Comparison of ENCODE assay signal across 1 cellular context in the genomic region with DNA sequence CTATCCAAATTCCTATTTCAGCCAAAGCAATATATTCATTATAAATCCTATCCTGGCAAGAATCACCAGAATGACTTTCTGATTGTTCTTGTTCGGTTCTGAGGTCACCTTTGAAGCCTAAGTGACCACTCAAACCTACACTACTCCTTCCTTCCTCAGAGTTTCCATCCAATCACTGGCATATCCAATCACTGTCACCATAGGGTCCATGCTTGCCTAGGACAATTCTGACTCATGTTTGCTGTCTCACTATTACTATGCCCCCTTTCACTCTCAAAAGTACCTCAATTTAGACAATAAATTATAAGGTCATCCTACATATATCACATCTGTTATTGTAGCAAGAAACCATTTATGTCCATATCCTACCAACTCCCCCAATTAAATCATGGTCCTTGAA.
TF ChIP-seq lines count a peak whose summit lies in the region.

No MANE protein-coding gene starts in this region.

TF ChIP-seq in GM12878, 131 proteins besides CTCF, POLR2A, EP300 and RAD21 (continued from another document):
- TF ChIP-seq JUNB (IDR thresholded peaks at IDR 0.05) (peak; percentile 85), JUND (IDR thresholded peaks at IDR 0.05; ENCODE audit: low read depth, low read length) (no peak), CREM (IDR thresholded peaks at IDR 0.05; ENCODE audit: low read depth) (no peak; the same call in 1 of the 2 replicates), BCL11A (IDR thresholded peaks at IDR 0.05; ENCODE audit: low read depth, low read length) (0 out of 2 replicates have a peak, but pooled peaks have one; percentile 22), STAT1 (conservative IDR thresholded peaks at IDR 0.05) (no peak), SMARCA5 (IDR thresholded peaks at IDR 0.05) (no peak), FOXK2 (IDR thresholded peaks at IDR 0.05) (no peak), MEF2A (IDR thresholded peaks at IDR 0.05; ENCODE audit: insufficient read depth, low read depth, low read length) (no peak), RAD51 (IDR thresholded peaks at IDR 0.05) (no peak), KAT2A (conservative IDR thresholded peaks at IDR 0.05; ENCODE audit: control insufficient read depth, low read depth, low read length) (no peak), EED (IDR thresholded peaks at IDR 0.05; ENCODE audit: low read depth) (peak; percentile 75), TARDBP (IDR thresholded peaks at IDR 0.05; ENCODE audit: borderline replicate concordance) (no peak), IKZF1 (conservative IDR thresholded peaks at IDR 0.05) (no peak), IRF4 (IDR thresholded peaks at IDR 0.05; ENCODE audit: low read depth, low read length) (peak; percentile 30; the same call in 1 of the 2 replicates), NBN (IDR thresholded peaks at IDR 0.05) (no peak), SMAD1 (IDR thresholded peaks at IDR 0.05; ENCODE audit: low read depth, partially characterized antibody) (no peak), MTA2 (IDR thresholded peaks at IDR 0.05; ENCODE audit: low read depth) (no peak), GATAD2B (conservative IDR thresholded peaks at IDR 0.05; ENCODE audit: low read depth) (no peak), YY1 (IDR thresholded peaks at IDR 0.05; ENCODE audit: low read depth, low read length) (no peak), ZZZ3 (IDR thresholded peaks at IDR 0.05; ENCODE audit: control insufficient read depth, insufficient read length, low read depth) (no peak), POLR2AphosphoS2 (IDR thresholded peaks at IDR 0.05; ENCODE audit: low read depth, low read length) (no peak), ZNF384 (IDR thresholded peaks at IDR 0.05; ENCODE audit: borderline replicate concordance, low read depth, low read length) (no peak), NR2C2 (IDR thresholded peaks at IDR 0.05; ENCODE audit: borderline replicate concordance, control insufficient read depth, insufficient read length, low read depth) (no peak)
- TF ChIP-seq, protein P1, sequence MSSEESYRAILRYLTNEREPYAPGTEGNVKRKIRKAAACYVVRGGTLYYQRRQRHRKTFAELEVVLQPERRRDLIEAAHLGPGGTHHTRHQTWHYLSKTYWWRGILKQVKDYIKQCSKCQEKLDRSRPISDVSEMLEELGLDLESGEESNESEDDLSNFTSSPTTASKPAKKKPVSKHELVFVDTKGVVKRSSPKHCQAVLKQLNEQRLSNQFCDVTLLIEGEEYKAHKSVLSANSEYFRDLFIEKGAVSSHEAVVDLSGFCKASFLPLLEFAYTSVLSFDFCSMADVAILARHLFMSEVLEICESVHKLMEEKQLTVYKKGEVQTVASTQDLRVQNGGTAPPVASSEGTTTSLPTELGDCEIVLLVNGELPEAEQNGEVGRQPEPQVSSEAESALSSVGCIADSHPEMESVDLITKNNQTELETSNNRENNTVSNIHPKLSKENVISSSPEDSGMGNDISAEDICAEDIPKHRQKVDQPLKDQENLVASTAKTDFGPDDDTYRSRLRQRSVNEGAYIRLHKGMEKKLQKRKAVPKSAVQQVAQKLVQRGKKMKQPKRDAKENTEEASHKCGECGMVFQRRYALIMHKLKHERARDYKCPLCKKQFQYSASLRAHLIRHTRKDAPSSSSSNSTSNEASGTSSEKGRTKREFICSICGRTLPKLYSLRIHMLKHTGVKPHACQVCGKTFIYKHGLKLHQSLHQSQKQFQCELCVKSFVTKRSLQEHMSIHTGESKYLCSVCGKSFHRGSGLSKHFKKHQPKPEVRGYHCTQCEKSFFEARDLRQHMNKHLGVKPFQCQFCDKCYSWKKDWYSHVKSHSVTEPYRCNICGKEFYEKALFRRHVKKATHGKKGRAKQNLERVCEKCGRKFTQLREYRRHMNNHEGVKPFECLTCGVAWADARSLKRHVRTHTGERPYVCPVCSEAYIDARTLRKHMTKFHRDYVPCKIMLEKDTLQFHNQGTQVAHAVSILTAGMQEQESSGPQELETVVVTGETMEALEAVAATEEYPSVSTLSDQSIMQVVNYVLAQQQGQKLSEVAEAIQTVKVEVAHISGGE (CRISPR knock-in tag; IDR thresholded peaks at IDR 0.05), result no peak
- TF ChIP-seq, protein P2, sequence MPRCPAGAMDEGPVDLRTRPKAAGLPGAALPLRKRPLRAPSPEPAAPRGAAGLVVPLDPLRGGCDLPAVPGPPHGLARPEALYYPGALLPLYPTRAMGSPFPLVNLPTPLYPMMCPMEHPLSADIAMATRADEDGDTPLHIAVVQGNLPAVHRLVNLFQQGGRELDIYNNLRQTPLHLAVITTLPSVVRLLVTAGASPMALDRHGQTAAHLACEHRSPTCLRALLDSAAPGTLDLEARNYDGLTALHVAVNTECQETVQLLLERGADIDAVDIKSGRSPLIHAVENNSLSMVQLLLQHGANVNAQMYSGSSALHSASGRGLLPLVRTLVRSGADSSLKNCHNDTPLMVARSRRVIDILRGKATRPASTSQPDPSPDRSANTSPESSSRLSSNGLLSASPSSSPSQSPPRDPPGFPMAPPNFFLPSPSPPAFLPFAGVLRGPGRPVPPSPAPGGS (IDR thresholded peaks at IDR 0.05; ENCODE audit: borderline replicate concordance, insufficient read depth, low read depth, low read length, poor library complexity, severe bottlenecking), result no peak
- TF ChIP-seq, protein P3, sequence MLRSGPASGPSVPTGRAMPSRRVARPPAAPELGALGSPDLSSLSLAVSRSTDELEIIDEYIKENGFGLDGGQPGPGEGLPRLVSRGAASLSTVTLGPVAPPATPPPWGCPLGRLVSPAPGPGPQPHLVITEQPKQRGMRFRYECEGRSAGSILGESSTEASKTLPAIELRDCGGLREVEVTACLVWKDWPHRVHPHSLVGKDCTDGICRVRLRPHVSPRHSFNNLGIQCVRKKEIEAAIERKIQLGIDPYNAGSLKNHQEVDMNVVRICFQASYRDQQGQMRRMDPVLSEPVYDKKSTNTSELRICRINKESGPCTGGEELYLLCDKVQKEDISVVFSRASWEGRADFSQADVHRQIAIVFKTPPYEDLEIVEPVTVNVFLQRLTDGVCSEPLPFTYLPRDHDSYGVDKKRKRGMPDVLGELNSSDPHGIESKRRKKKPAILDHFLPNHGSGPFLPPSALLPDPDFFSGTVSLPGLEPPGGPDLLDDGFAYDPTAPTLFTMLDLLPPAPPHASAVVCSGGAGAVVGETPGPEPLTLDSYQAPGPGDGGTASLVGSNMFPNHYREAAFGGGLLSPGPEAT (IDR thresholded peaks at IDR 0.05; ENCODE audit: low read depth), result no peak
- TF ChIP-seq, protein P4, sequence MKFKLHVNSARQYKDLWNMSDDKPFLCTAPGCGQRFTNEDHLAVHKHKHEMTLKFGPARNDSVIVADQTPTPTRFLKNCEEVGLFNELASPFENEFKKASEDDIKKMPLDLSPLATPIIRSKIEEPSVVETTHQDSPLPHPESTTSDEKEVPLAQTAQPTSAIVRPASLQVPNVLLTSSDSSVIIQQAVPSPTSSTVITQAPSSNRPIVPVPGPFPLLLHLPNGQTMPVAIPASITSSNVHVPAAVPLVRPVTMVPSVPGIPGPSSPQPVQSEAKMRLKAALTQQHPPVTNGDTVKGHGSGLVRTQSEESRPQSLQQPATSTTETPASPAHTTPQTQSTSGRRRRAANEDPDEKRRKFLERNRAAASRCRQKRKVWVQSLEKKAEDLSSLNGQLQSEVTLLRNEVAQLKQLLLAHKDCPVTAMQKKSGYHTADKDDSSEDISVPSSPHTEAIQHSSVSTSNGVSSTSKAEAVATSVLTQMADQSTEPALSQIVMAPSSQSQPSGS (IDR thresholded peaks at IDR 0.05; ENCODE audit: low read length), result no peak
- TF ChIP-seq, protein P5, sequence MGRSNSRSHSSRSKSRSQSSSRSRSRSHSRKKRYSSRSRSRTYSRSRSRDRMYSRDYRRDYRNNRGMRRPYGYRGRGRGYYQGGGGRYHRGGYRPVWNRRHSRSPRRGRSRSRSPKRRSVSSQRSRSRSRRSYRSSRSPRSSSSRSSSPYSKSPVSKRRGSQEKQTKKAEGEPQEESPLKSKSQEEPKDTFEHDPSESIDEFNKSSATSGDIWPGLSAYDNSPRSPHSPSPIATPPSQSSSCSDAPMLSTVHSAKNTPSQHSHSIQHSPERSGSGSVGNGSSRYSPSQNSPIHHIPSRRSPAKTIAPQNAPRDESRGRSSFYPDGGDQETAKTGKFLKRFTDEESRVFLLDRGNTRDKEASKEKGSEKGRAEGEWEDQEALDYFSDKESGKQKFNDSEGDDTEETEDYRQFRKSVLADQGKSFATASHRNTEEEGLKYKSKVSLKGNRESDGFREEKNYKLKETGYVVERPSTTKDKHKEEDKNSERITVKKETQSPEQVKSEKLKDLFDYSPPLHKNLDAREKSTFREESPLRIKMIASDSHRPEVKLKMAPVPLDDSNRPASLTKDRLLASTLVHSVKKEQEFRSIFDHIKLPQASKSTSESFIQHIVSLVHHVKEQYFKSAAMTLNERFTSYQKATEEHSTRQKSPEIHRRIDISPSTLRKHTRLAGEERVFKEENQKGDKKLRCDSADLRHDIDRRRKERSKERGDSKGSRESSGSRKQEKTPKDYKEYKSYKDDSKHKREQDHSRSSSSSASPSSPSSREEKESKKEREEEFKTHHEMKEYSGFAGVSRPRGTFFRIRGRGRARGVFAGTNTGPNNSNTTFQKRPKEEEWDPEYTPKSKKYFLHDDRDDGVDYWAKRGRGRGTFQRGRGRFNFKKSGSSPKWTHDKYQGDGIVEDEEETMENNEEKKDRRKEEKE (IDR thresholded peaks at IDR 0.05), result no peak
TF ChIP-seq in GM12878: peak in this region for 4.
